In the genomic region with DNA sequence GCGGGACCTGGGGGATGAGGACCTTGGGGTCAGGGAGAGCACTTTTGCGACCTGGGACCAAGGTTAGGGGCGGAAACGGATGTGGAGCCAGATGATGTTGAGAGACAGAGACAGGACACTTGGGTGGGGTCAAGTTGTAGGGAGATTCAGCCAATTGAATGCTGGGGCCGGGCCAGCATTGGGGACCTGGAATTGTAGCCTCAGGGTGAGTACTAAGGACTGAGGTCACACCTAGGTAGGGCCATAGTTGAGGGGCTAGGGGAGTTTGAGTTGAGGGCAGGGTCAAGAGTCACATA, we compare ENCODE assay signal across 8 cellular contexts. TPM values are rescaled to one million over a fixed set of nuclear protein-coding genes. Genes with fewer than 3 reads are reported as not detected.
DNase-seq lines count a peak whose midpoint lies in the region; ATAC-seq, FAIRE-seq and TF ChIP-seq lines count a peak whose summit lies in the region.

No MANE protein-coding gene starts in this region.

- H3K9me2 ChIP-seq in MM.1S (replicated peaks; ENCODE audit: insufficient read depth, low read length): no peaks in the 10 kb centered on the region

- ATAC-seq in GM21723 (IDR thresholded peaks at IDR 0.05; ENCODE audit: unreplicated experiment): no peak

- peak overlapping the region; percentile 88 for H3K4me2 ChIP-seq in MM.1S (ENCODE audit: low read depth, low read length)

- no peaks in the 10 kb centered on the region for H3K9me3 Mint-ChIP-seq in CD14-positive monocyte
- H3K9me3 Mint-ChIP-seq in dendritic cell treated with granulocyte-macrophage colony-stimulating factor and Interleukin-4, amounts not matched to agents 40 ng/mL and 50 ng/mL, for 4 days: no peaks in the 10 kb centered on the region
- no peaks in the 10 kb centered on the region for H3K9me3 Mint-ChIP-seq in neural crest cell

- intact Hi-C loops in CD14-positive monocyte (cut with micrococcal nuclease): loop anchor here (2.0 to 10.0 kb wide), 4 partner anchors 19 to 689 kb away; a partner anchor contains a TSS
- intact Hi-C loops in dendritic cell treated with granulocyte-macrophage colony-stimulating factor and Interleukin-4, amounts not matched to agents 40 ng/mL and 50 ng/mL, for 4 days (cut with micrococcal nuclease): loop anchor here (1.0 to 5.0 kb wide), 2 partner anchors 20 to 49 kb away; a partner anchor contains a TSS

- peak overlapping the region; percentile 60 to 86 for H3K4me3 Mint-ChIP-seq in CD14-positive monocyte
- H3K4me3 Mint-ChIP-seq in dendritic cell treated with granulocyte-macrophage colony-stimulating factor and Interleukin-4, amounts not matched to agents 40 ng/mL and 50 ng/mL, for 4 days: peak overlapping the region; percentile 95
- peak overlapping the region; percentile 93 for H3K4me3 Mint-ChIP-seq in neural crest cell

- peak overlapping the region; percentile 61 for H3K4me3 ChIP-seq in MM.1S (ENCODE audit: low read length)

- peaks cover 7% of the 10 kb centered on the region for H3F3A ChIP-seq in MM.1S (ENCODE audit: insufficient read depth, low read length)

- H3K4me1 Mint-ChIP-seq in CD14-positive monocyte (peaks cover 12% of the 10 kb centered on the region), neural crest cell (peaks cover 16% of the 10 kb centered on the region)
- peaks cover 23% of the 10 kb centered on the region for H3K4me1 Mint-ChIP-seq in dendritic cell treated with granulocyte-macrophage colony-stimulating factor and Interleukin-4, amounts not matched to agents 40 ng/mL and 50 ng/mL, for 4 days (ENCODE audit: low read depth)

- no peaks in the 10 kb centered on the region for H3K9me3 ChIP-seq in MM.1S (replicated peaks; ENCODE audit: insufficient read depth, low read length)

- peak overlapping the region in 6 of 7 donors; percentile 43 to 98 (median 86) for H3K27ac Mint-ChIP-seq in CD14-positive monocyte
- H3K27ac Mint-ChIP-seq in dendritic cell treated with granulocyte-macrophage colony-stimulating factor and Interleukin-4, amounts not matched to agents 40 ng/mL and 50 ng/mL, for 4 days: peak overlapping the region; percentile 97
- no peak overlapping the region for H3K27ac Mint-ChIP-seq in neural crest cell (ENCODE audit: unreplicated experiment)

- H3K27ac ChIP-seq in MM.1S (ENCODE audit: low read length): no peak overlapping the region

- DNase-seq in CD14-positive monocyte (ENCODE audit: low spot score) (no peak), MM.1S (no peak), neural crest cell (ENCODE audit: low read depth, low spot score) (no peak), frontal cortex (ENCODE audit: low spot score in 2 of 2) (no peak), germinal center (ENCODE audit: low spot score) (no peak), HPDE6-E6E7 (ENCODE audit: extremely low spot score) (no peak)

- peaks cover 16 to 31% of the 10 kb centered on the region in 2 donors for H3K36me3 Mint-ChIP-seq in CD14-positive monocyte
- H3K36me3 Mint-ChIP-seq in dendritic cell treated with granulocyte-macrophage colony-stimulating factor and Interleukin-4, amounts not matched to agents 40 ng/mL and 50 ng/mL, for 4 days (ENCODE audit: low read depth): peaks cover 58% of the 10 kb centered on the region
- H3K36me3 Mint-ChIP-seq in neural crest cell (ENCODE audit: low read depth): peaks cover 5% of the 10 kb centered on the region

- H3K36me3 ChIP-seq in MM.1S (replicated peaks; ENCODE audit: insufficient read depth, low read length): no peaks in the 10 kb centered on the region

- FAIRE-seq in frontal cortex (lab: Jason Lieb, UNC): no peak

- H3K27me3 ChIP-seq in MM.1S (replicated peaks; ENCODE audit: insufficient read depth, low read length): no peaks in the 10 kb centered on the region

- H4K20me1 ChIP-seq in MM.1S (ENCODE audit: insufficient read depth, low read length): no peaks in the 10 kb centered on the region

- H3K27me3 Mint-ChIP-seq in CD14-positive monocyte (ENCODE audit: low read depth in 3 of 3) (peaks cover 0 to 2% (median 2%) of the 10 kb centered on the region in 3 donors), neural crest cell (ENCODE audit: low read depth) (peaks cover 4% of the 10 kb centered on the region)
- no peaks in the 10 kb centered on the region for H3K27me3 Mint-ChIP-seq in dendritic cell treated with granulocyte-macrophage colony-stimulating factor and Interleukin-4, amounts not matched to agents 40 ng/mL and 50 ng/mL, for 4 days

- TF ChIP-seq CTCF in CD14-positive monocyte (IDR thresholded peaks at IDR 0.05): no peak
- TF ChIP-seq CTCF in MM.1S (IDR thresholded peaks at IDR 0.05; ENCODE audit: low read length): no peak
- no peak for TF ChIP-seq CTCF in neural crest cell (conservative IDR thresholded peaks at IDR 0.05)

- peaks cover 8% of the 10 kb centered on the region; the same call in 1 of the 2 replicates for H3K79me2 ChIP-seq in MM.1S (ENCODE audit: low read length)

- peak overlapping the region; percentile 28; the same call in 1 of the 2 replicates for H3K9ac ChIP-seq in MM.1S (ENCODE audit: low read length)

- peak overlapping the region; percentile 80 for H2AFZ ChIP-seq in MM.1S (ENCODE audit: low read length)

- peaks cover 5% of the 10 kb centered on the region; the same call in 1 of the 2 replicates for H3K4me1 ChIP-seq in MM.1S (ENCODE audit: low read length)

RNA-seq across cellular contexts. Expression of a gene that starts 1.2 kb away (rescaled TPM):
- 100 to 1,000 TPM in 1 of 2 donors, 10 to 100 TPM in 1; 86.0 to 109 TPM for polyA plus RNA-seq in CD14-positive monocyte
- total RNA-seq in neural crest cell: 66.4 and 68.8 TPM in 2 replicates
- total RNA-seq in frontal cortex: 39.9 TPM

RNA-seq across cellular contexts. Expression of a gene that starts 2.0 kb away (rescaled TPM):
- under 1 TPM; 0.10 to 0.13 TPM for polyA plus RNA-seq in CD14-positive monocyte
- total RNA-seq in neural crest cell: 4.1 and 4.4 TPM in 2 replicates
- total RNA-seq in frontal cortex: 3.7 TPM

RNA-seq across cellular contexts. Expression of a gene that starts 12.4 kb away (rescaled TPM):
- 10 to 100 TPM; 52.4 to 53.2 TPM for polyA plus RNA-seq in CD14-positive monocyte
- 86.3 and 93.0 TPM in 2 replicates for total RNA-seq in neural crest cell
- 38.3 TPM for total RNA-seq in frontal cortex

RNA-seq across cellular contexts. Expression of a gene that starts 19.2 kb away (rescaled TPM):
- 10 to 100 TPM in 1 of 2 donors, 1 to 10 TPM in 1; 9.4 to 13.2 TPM for polyA plus RNA-seq in CD14-positive monocyte
- 65.9 and 70.3 TPM in 2 replicates for total RNA-seq in neural crest cell
- 51.0 TPM for total RNA-seq in frontal cortex

RNA-seq across cellular contexts. Expression of a gene that starts 40.3 kb away (rescaled TPM):
- not detected for polyA plus RNA-seq in CD14-positive monocyte
- total RNA-seq in neural crest cell: not detected in 2 replicates
- total RNA-seq in frontal cortex: not detected
